In the genomic region with DNA sequence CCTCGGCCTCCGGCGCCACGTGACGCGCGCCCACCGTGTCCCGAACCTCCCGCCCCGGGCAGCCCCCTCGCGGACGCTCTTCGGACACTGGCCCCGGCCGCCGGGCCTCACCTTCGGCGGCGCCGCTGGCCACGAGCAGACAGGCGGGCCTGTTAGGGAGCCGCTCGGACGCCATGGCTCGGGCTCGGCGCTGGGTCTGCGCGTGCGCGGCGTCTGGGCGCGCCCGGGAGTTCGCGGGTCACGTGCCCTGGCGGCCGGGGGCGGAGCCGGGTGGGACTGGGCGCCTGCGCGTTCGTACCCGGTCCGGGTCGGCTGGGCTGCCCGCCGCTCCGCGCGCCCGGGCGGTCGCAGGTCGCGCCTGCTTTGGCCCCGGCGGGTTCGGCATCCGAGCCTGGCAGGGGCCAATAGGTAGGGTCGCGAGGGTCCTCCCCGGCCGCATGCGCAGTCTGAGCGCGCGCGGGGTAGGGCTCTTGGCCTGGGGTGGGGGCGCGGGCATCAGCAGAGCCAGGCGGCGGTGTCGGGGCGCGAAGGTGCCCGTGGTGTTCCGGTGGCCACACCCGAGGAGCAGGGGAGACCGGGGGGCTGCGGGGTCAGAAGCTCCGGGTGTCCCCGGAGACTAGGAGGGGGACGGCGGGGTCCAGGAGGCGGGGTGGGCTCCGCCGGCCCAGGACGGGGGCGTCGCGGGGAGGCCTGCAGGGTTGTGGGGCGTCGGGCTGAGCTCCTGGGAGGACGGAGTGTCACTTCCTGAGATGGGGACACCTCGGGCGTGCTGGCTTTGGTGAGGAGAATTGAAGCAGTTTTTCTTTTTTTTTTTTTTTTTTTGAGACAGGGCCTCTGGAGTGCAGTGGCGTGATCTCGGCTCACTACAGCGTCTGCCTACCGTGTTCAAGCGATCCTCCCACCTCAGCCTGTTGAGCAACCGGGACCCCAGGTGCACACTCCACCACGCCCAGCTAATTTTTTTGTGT, we compare ENCODE assay signal across 8 cellular contexts. TPM values are rescaled to one million over a fixed set of nuclear protein-coding genes. Genes with fewer than 3 reads are reported as not detected.
DNase-seq lines count a peak whose midpoint lies in the region; ATAC-seq lines count a peak whose summit lies in the region.

A gene with protein sequence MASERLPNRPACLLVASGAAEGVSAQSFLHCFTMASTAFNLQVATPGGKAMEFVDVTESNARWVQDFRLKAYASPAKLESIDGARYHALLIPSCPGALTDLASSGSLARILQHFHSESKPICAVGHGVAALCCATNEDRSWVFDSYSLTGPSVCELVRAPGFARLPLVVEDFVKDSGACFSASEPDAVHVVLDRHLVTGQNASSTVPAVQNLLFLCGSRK (minus strand): TSS at position 200 of the 968 bp plus-strand sequence. CDS start 25 bp downstream, at position 175.

- H3K36me3 Mint-ChIP-seq in CD4-positive, alpha-beta memory T cell = peaks cover 0 to 5% of the 10 kb centered on the region in 2 donors
- H3K36me3 Mint-ChIP-seq in effector memory CD8-positive, alpha-beta T cell (ENCODE audit: insufficient read depth) = peaks cover 13% of the 10 kb centered on the region

- H2BK15ac ChIP-seq in mesendoderm (replicated peaks; ENCODE audit: low read depth) = no peak within 1 kb of the TSS

- peak within 1 kb of the TSS; percentile 45 for H3K23ac ChIP-seq in mesendoderm (ENCODE audit: low read length)

- peak within 1 kb of the TSS; percentile 91 for H3K18ac ChIP-seq in mesendoderm (ENCODE audit: low read length)

- no peaks in the 10 kb centered on the region for H3K9me3 ChIP-seq in CD4-positive, alpha-beta memory T cell (ENCODE audit: control insufficient read depth in 1 of 2, low read length in 2 of 2)

- H3K56ac ChIP-seq in mesendoderm (ENCODE audit: low read length) = peak within 1 kb of the TSS; percentile 99

- H3K9ac ChIP-seq in mesendoderm (ENCODE audit: low read length) = peak within 1 kb of the TSS; percentile 97

- H3K4ac ChIP-seq in mesendoderm (ENCODE audit: low read depth, low read length) = peak within 1 kb of the TSS; percentile 74

- H3K79me1 ChIP-seq in mesendoderm (ENCODE audit: low read length) = peaks cover 13% of the 10 kb centered on the region

- no CpG with 5 or more reads among the region's 110 CpGs for WGBS in mesendoderm (ENCODE audit: extremely low coverage, insufficient coverage, low lambda C conversion rate)

- peaks cover 3 to 36% (median 9%) of the 10 kb centered on the region in 4 donors for H3K4me1 Mint-ChIP-seq in CD4-positive, alpha-beta memory T cell
- H3K4me1 Mint-ChIP-seq in effector memory CD8-positive, alpha-beta T cell (ENCODE audit: low read depth in 2 of 2) = peaks cover 16 to 17% of the 10 kb centered on the region in 2 donors

- peak within 1 kb of the TSS; percentile 67 for H3K27ac ChIP-seq in CD4-positive, alpha-beta memory T cell (ENCODE audit: low read depth, low read length)
- peak within 1 kb of the TSS; percentile 79 for H3K27ac ChIP-seq in mesendoderm (ENCODE audit: low read depth, low read length)

- H3K27me3 ChIP-seq in CD4-positive, alpha-beta memory T cell (ENCODE audit: insufficient read depth, low read length) = no peaks in the 10 kb centered on the region
- no peaks in the 10 kb centered on the region for H3K27me3 ChIP-seq in mesendoderm (ENCODE audit: insufficient read depth, low read length, poor library complexity)

- ATAC-seq in GM19463 (IDR thresholded peaks at IDR 0.05; ENCODE audit: unreplicated experiment) = peak; percentile 72
- peak; percentile 88 for ATAC-seq in effector memory CD8-positive, alpha-beta T cell (replicated peaks)

- H3K4me1 ChIP-seq in CD4-positive, alpha-beta memory T cell (ENCODE audit: insufficient read depth, low read length) = peaks cover 32% of the 10 kb centered on the region
- no peaks in the 10 kb centered on the region for H3K4me1 ChIP-seq in mesendoderm (ENCODE audit: control insufficient read depth, low read depth, low read length)

- H3K36me3 ChIP-seq in CD4-positive, alpha-beta memory T cell (ENCODE audit: insufficient read depth, low read length) = peaks cover 7% of the 10 kb centered on the region
- H3K36me3 ChIP-seq in mesendoderm (ENCODE audit: control insufficient read depth, insufficient read depth, low read length) = no peaks in the 10 kb centered on the region

- H3K9me3 Mint-ChIP-seq in CD4-positive, alpha-beta memory T cell = peaks cover 0 to 2% (median 0%) of the 10 kb centered on the region in 8 donors
- H3K9me3 Mint-ChIP-seq in effector memory CD8-positive, alpha-beta T cell = no peaks in the 10 kb centered on the region

- CTCF ChIA-PET in CD4-positive, alpha-beta memory T cell (lab: Charles Lee; ENCODE audit: partially characterized antibody) = interaction anchor here (1.4 to 2.4 kb wide), 2 partner anchors 8 to 12 kb away, joined by 7 to 8 read pairs; no protein-coding TSS in a partner anchor

- H2BK120ac ChIP-seq in mesendoderm (ENCODE audit: low read depth, low read length) = no peak within 1 kb of the TSS

- DNase-seq in CD4-positive, alpha-beta memory T cell = peak; percentile 89 to 95 (median 92)
- DNase-seq in HPDE6-E6E7 (ENCODE audit: extremely low spot score) (peak; percentile 91), NOMO-1 treated with DMSO at 0.1 percent for 48 hours (lab: John Stamatoyannopoulos, UW; ENCODE audit: unreplicated experiment) (peak; percentile 73), mesendoderm (peak; percentile 92)
- peak; percentile 83 to 88 for DNase-seq in activated CD8-positive, alpha-beta memory T cell treated with anti-CD3 and anti-CD28 coated beads for 4 hours (ENCODE audit: low read depth in 2 of 2)
- peak; percentile 92 to 95 (median 93) for DNase-seq in effector memory CD8-positive, alpha-beta T cell
- DNase-seq in stimulated activated CD8-positive, alpha-beta memory T cell treated with anti-CD3 and anti-CD28 coated beads, Interleukin-15, amount 100 ng/mL, for 1 hour (ENCODE audit: low read depth) = peak; percentile 84

- H3K4me3 ChIP-seq in CD4-positive, alpha-beta memory T cell (ENCODE audit: low read length in 2 of 2) = peak within 1 kb of the TSS; percentile 29 to 76
- H3K4me3 ChIP-seq in mesendoderm (ENCODE audit: low read length) = peak within 1 kb of the TSS; percentile 79

- POLR2A ChIA-PET in CD4-positive, alpha-beta memory T cell (lab: Charles Lee; ENCODE audit: partially characterized antibody) = interaction anchor here (0.7 to 3.6 kb wide), 9 partner anchors 16 to 81 kb away, joined by 3 to 23 read pairs (median 5); a partner anchor contains a TSS

- no peaks in the 10 kb centered on the region for H3K27me3 Mint-ChIP-seq in CD4-positive, alpha-beta memory T cell
- no peaks in the 10 kb centered on the region for H3K27me3 Mint-ChIP-seq in effector memory CD8-positive, alpha-beta T cell

- H4K5ac ChIP-seq in mesendoderm (ENCODE audit: low read length) = no peak within 1 kb of the TSS

- H2AK5ac ChIP-seq in mesendoderm (ENCODE audit: low read length) = no peak within 1 kb of the TSS

- peak within 1 kb of the TSS; percentile 45 for H2BK5ac ChIP-seq in mesendoderm (ENCODE audit: low read length)

- peaks cover 22% of the 10 kb centered on the region for H3K79me2 ChIP-seq in mesendoderm (ENCODE audit: control insufficient read depth, insufficient read depth, low read length)

- peak within 1 kb of the TSS; percentile 30 for H4K8ac ChIP-seq in mesendoderm (ENCODE audit: low read depth, low read length)

- intact Hi-C loops in CD4-positive, alpha-beta memory T cell (cut with micrococcal nuclease) = loop anchor here (1.0 to 2.0 kb wide), 3 partner anchors 21 to 32 kb away; a partner anchor contains a TSS

- H3K27ac Mint-ChIP-seq in CD4-positive, alpha-beta memory T cell = peak within 1 kb of the TSS; percentile 68 to 93 (median 87)
- H3K27ac Mint-ChIP-seq in effector memory CD8-positive, alpha-beta T cell = peak within 1 kb of the TSS; percentile 52 to 55

- peak within 1 kb of the TSS; percentile 77 to 89 (median 87) for H3K4me3 Mint-ChIP-seq in CD4-positive, alpha-beta memory T cell
- H3K4me3 Mint-ChIP-seq in effector memory CD8-positive, alpha-beta T cell = peak within 1 kb of the TSS; percentile 71 to 77

- H3K4me2 ChIP-seq in mesendoderm (ENCODE audit: low read length) = peak within 1 kb of the TSS; percentile 74

RNA-seq across cellular contexts. Expression of the gene that starts here (rescaled TPM):
- 10 to 100 TPM; 51.5 to 64.9 TPM for total RNA-seq in CD4-positive, alpha-beta memory T cell
- 10 to 100 TPM in 1 of 2 donors, 1 to 10 TPM in 1; 4.3 to 15.0 TPM for polyA plus RNA-seq in CD4-positive, alpha-beta memory T cell
- polyA plus RNA-seq in mesendoderm (2013, experiment 1 of 2) = 21.0 TPM
- polyA plus RNA-seq in mesendoderm (2013, experiment 2 of 2) = 18.6 TPM

Comparison
In these comparisons a context has a peak if more than half of its experiments do, and no peak if none do; other contexts are left out.
1. Peak in every context shown above with its lines: DNase-seq, ATAC-seq, H3K4me3 ChIP-seq and H3K27ac ChIP-seq.